ENCODE assay signal across 8 cellular contexts in the genomic region with DNA sequence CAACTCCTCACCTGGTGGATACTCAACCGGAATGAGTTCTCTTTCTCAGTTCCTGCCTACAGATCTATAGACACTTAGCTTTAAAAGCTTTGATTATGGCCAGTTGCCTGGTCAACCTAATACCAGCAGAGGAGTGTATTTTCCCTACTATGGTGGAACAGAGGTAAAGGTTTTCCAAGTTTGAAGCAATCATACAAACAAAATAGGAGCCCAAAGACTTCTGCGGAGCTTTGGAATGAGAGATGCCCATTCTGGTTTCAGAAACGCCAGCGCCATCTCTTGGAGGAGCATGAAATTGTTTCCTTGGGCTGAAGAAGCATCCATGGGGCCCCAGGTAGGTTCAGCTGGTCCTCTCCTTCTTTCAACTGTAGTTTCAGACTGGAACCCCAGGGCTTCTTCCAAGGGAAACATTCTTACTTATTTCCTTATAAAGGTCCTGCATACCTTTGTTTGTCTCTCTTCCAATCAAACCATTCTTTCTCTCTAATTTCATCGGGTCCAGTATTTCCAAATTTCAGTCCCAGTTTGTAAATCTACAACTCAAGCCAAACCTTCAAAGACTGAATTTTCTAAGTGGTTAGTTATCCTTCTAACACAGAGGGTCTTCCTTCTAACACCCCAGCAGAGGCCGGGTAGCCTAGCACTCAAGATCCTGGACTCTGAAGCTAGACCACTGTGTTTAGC.
DNase-seq lines count a peak whose midpoint lies in the region; ATAC-seq and TF ChIP-seq lines count a peak whose summit lies in the region.

No MANE protein-coding gene starts in this region.

- H3K9me3 ChIP-seq in esophagus (ENCODE audit: control insufficient read depth in 2 of 2, insufficient read depth in 1 of 2, low read depth in 1 of 2, low read length in 1 of 2): no peaks in the 10 kb centered on the region
- H3K9me3 ChIP-seq in naive thymus-derived CD4-positive, alpha-beta T cell (ENCODE audit: control insufficient read depth in 2 of 3, low read length in 3 of 3): no peaks in the 10 kb centered on the region
- H3K9me3 ChIP-seq in uterus: no peaks in the 10 kb centered on the region

- peaks cover 0 to 10% (median 4%) of the 10 kb centered on the region in 5 donors for H3K27me3 Mint-ChIP-seq in naive thymus-derived CD4-positive, alpha-beta T cell

- H3K4me1 Mint-ChIP-seq in naive thymus-derived CD4-positive, alpha-beta T cell: peaks cover 7 to 35% (median 17%) of the 10 kb centered on the region in 7 donors

- peak overlapping the region in 6 of 10 donors; percentile 5 to 64 (median 41) for H3K4me3 Mint-ChIP-seq in naive thymus-derived CD4-positive, alpha-beta T cell

- H3K4me3 ChIP-seq in WI38 (ENCODE audit: low read depth, low read length) (no peak overlapping the region), esophagus (ENCODE audit: low read depth in 1 of 2, low read length in 2 of 2) (peak overlapping the region in 1 of 2 donors; percentile 1), uterus (no peak overlapping the region)
- H3K4me3 ChIP-seq in naive thymus-derived CD4-positive, alpha-beta T cell (ENCODE audit: low read length): no peak overlapping the region

- CTCF ChIA-PET in naive thymus-derived CD4-positive, alpha-beta T cell (lab: Charles Lee): interaction anchor here (0.6 to 4.9 kb wide), 28 partner anchors 9 to 196 kb away, joined by 3 to 85 read pairs (median 4); no protein-coding TSS in a partner anchor

- no peaks in the 10 kb centered on the region for H3K9me3 Mint-ChIP-seq in naive thymus-derived CD4-positive, alpha-beta T cell

- POLR2A ChIA-PET in naive thymus-derived CD4-positive, alpha-beta T cell (lab: Charles Lee): interaction anchor here (0.7 kb wide), 1 partner anchor 139 kb away, joined by 3 read pairs; no protein-coding TSS in a partner anchor

- H3K27ac ChIP-seq in esophagus (ENCODE audit: low read depth in 2 of 2, low read length in 1 of 2) (peak overlapping the region; percentile 6 to 47), uterus (no peak overlapping the region)
- H3K27ac ChIP-seq in naive thymus-derived CD4-positive, alpha-beta T cell (ENCODE audit: low read depth, low read length): no peak overlapping the region

- H3K36me3 Mint-ChIP-seq in naive thymus-derived CD4-positive, alpha-beta T cell: no peaks in the 10 kb centered on the region

- TF ChIP-seq POLR2A in uterus (IDR thresholded peaks at IDR 0.05): no peak

- no peaks in the 10 kb centered on the region for H3K36me3 ChIP-seq in esophagus (ENCODE audit: control insufficient read depth in 2 of 2, insufficient read depth in 2 of 2, low read length in 1 of 2)
- H3K36me3 ChIP-seq in naive thymus-derived CD4-positive, alpha-beta T cell (ENCODE audit: control insufficient read depth in 2 of 3, insufficient read depth in 3 of 3, low read length in 3 of 3): no peaks in the 10 kb centered on the region
- no peaks in the 10 kb centered on the region for H3K36me3 ChIP-seq in uterus

- peak; percentile 60 for ATAC-seq in naive thymus-derived CD4-positive, alpha-beta T cell
- no peak for ATAC-seq in GM21737 (IDR thresholded peaks at IDR 0.05; ENCODE audit: unreplicated experiment)

- DNase-seq in SKM-1 treated with dmso at 0.1 percent for 144 hours (lab: John Stamatoyannopoulos, UW; ENCODE audit: unreplicated experiment) (peak; percentile 4), SKM-1 (lab: John Stamatoyannopoulos, UW; ENCODE audit: unreplicated experiment) (no peak), NCI-H2029 (lab: John Stamatoyannopoulos, UW) (peak; percentile 69), uterus (peak in 1 of 2 donors; percentile 26)
- DNase-seq in naive thymus-derived CD4-positive, alpha-beta T cell: peak; percentile 18 to 57 (median 39)

- 39 to 49% methylated on average over 6 of the region's 6 CpGs for WGBS in esophagus, 2 donors

- H3K4me1 ChIP-seq in esophagus (ENCODE audit: control insufficient read depth in 2 of 2, insufficient read depth in 2 of 2, low read length in 1 of 2) (peaks cover 0 to 6% of the 10 kb centered on the region in 2 donors), uterus (no peaks in the 10 kb centered on the region)
- peaks cover 0 to 8% of the 10 kb centered on the region in 2 donors for H3K4me1 ChIP-seq in naive thymus-derived CD4-positive, alpha-beta T cell (ENCODE audit: control insufficient read depth in 2 of 2, insufficient read depth in 2 of 2, low read length in 2 of 2)

- intact Hi-C loops in naive thymus-derived CD4-positive, alpha-beta T cell (cut with micrococcal nuclease): loop anchor here (1.0 to 10.0 kb wide), 7 partner anchors 28 to 788 kb away; no protein-coding TSS in a partner anchor
- intact Hi-C loops in uterus (cut with DNase I; ENCODE audit: low total_unique reads): loop anchor here (5.0 to 10.0 kb wide), 2 partner anchors 135 to 678 kb away; no protein-coding TSS in a partner anchor

- TF ChIP-seq CTCF in WI38 (IDR thresholded peaks at IDR 0.05; ENCODE audit: low read depth, low read length) (peak; percentile 84), uterus (IDR thresholded peaks at IDR 0.05) (peak; percentile 19 to 53 (median 37))

- peak overlapping the region in 2 of 9 donors; percentile 66 to 85 for H3K27ac Mint-ChIP-seq in naive thymus-derived CD4-positive, alpha-beta T cell

- H3K27me3 ChIP-seq in esophagus (ENCODE audit: control insufficient read depth in 1 of 2, insufficient read depth in 2 of 2, low read length in 2 of 2): no peaks in the 10 kb centered on the region
- H3K27me3 ChIP-seq in naive thymus-derived CD4-positive, alpha-beta T cell (ENCODE audit: control insufficient read depth in 2 of 2, insufficient read depth in 2 of 2, low read length in 2 of 2): no peaks in the 10 kb centered on the region
- no peaks in the 10 kb centered on the region for H3K27me3 ChIP-seq in uterus

Comparison
In these comparisons a context has a peak if more than half of its experiments do, and no peak if none do; other contexts are left out.
1. H3K27ac ChIP-seq: peak in esophagus (2 of 2); none in naive thymus-derived CD4-positive, alpha-beta T cell (single experiment) and uterus (0 of 2).